7 cellular contexts compared by ENCODE assay signal in genomic region chr10:10503772-10504171, GRCh38.
"Had no signal": no experiment of that assay in that cellular context is flagged by ENCODE, and none has a peak within 500 bp of the region (broad histone marks: within the 10 kb centered on the region; RNA-seq: fewer than 3 reads in every experiment).

No MANE protein-coding gene starts in this region.

- DNase-seq: GDM1, GF-D8 had no signal

- FAIRE-seq: GM12878, GM12891, GM12892, GM18507, GM19239 had no signal

- H3K4me3 ChIP-seq: GM12878 had no signal

- ATAC-seq: GM12878 had no signal
